Comparison of ENCODE assay signal across 1 cellular context in the genomic region with DNA sequence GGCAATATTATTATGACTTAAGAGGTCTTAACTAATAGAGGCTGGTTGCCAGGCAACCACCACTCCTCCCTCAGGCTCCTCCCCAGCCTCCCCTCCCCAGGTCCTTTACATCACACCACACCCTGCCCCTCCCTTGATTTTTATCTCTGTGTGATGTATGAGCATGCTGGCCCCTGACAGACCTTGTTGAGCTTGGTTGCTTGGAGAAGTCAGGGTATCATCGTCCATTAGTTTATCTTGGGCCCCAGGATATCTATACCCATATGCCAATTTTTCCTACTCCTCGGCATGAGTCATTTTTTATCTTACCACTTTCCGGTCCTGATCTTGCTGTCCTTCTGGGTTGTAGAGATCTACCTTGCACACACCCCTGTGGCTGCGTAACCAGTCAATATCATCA.
TF ChIP-seq lines count a peak whose summit lies in the region.

No MANE protein-coding gene starts in this region.

TF ChIP-seq in K562, 482 proteins besides CTCF, POLR2A, EP300 and RAD21 (continued from another document):
- TF ChIP-seq SIX5 (IDR thresholded peaks at IDR 0.05; ENCODE audit: borderline replicate concordance in 1 of 2, insufficient read depth in 1 of 2, low read depth in 1 of 2, low read length in 2 of 2) = no peak
- TF ChIP-seq, protein P1, sequence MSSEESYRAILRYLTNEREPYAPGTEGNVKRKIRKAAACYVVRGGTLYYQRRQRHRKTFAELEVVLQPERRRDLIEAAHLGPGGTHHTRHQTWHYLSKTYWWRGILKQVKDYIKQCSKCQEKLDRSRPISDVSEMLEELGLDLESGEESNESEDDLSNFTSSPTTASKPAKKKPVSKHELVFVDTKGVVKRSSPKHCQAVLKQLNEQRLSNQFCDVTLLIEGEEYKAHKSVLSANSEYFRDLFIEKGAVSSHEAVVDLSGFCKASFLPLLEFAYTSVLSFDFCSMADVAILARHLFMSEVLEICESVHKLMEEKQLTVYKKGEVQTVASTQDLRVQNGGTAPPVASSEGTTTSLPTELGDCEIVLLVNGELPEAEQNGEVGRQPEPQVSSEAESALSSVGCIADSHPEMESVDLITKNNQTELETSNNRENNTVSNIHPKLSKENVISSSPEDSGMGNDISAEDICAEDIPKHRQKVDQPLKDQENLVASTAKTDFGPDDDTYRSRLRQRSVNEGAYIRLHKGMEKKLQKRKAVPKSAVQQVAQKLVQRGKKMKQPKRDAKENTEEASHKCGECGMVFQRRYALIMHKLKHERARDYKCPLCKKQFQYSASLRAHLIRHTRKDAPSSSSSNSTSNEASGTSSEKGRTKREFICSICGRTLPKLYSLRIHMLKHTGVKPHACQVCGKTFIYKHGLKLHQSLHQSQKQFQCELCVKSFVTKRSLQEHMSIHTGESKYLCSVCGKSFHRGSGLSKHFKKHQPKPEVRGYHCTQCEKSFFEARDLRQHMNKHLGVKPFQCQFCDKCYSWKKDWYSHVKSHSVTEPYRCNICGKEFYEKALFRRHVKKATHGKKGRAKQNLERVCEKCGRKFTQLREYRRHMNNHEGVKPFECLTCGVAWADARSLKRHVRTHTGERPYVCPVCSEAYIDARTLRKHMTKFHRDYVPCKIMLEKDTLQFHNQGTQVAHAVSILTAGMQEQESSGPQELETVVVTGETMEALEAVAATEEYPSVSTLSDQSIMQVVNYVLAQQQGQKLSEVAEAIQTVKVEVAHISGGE (CRISPR knock-in tag; IDR thresholded peaks at IDR 0.05) = peak in 1 of 3 experiments; percentile 49; a peak in 1 of 6 replicates
- peak; percentile 93 for TF ChIP-seq KLF16 (IDR thresholded peaks at IDR 0.05)
- TF ChIP-seq NCOA1 (IDR thresholded peaks at IDR 0.05; ENCODE audit: low read depth) = peak; percentile 70; the same call in 1 of the 2 replicates
- no peak for TF ChIP-seq XRCC4 (IDR thresholded peaks at IDR 0.05; ENCODE audit: extremely low read depth, insufficient read depth, insufficient read length)
- TF ChIP-seq NEUROD1 (IDR thresholded peaks at IDR 0.05; ENCODE audit: borderline replicate concordance, low read depth, low read length, partially characterized antibody) = peak; percentile 76
- no peak for TF ChIP-seq SETDB1 (IDR thresholded peaks at IDR 0.05; ENCODE audit: low read length)
- no peak for TF ChIP-seq KDM5B (IDR thresholded peaks at IDR 0.05; ENCODE audit: insufficient replicate concordance, low read depth, low read length)
- 0 out of 2 replicates have a peak, but pooled peaks have one; percentile 37 for TF ChIP-seq ZNF589 (CRISPR knock-in tag; IDR thresholded peaks at IDR 0.05; ENCODE audit: low read depth)
- TF ChIP-seq, protein P2, sequence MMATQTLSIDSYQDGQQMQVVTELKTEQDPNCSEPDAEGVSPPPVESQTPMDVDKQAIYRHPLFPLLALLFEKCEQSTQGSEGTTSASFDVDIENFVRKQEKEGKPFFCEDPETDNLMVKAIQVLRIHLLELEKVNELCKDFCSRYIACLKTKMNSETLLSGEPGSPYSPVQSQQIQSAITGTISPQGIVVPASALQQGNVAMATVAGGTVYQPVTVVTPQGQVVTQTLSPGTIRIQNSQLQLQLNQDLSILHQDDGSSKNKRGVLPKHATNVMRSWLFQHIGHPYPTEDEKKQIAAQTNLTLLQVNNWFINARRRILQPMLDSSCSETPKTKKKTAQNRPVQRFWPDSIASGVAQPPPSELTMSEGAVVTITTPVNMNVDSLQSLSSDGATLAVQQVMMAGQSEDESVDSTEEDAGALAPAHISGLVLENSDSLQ (IDR thresholded peaks at IDR 0.05) = peak; percentile 91
- no peak for TF ChIP-seq RFX7 (CRISPR knock-in tag; IDR thresholded peaks at IDR 0.05)
- TF ChIP-seq CXXC5 (CRISPR knock-in tag; IDR thresholded peaks at IDR 0.05) = peak; percentile 46
- peak; percentile 93 for TF ChIP-seq NCOR1 (IDR thresholded peaks at IDR 0.05)
- peak; percentile 95 for TF ChIP-seq PML (IDR thresholded peaks at IDR 0.05; ENCODE audit: low read length)
- TF ChIP-seq, protein P3, sequence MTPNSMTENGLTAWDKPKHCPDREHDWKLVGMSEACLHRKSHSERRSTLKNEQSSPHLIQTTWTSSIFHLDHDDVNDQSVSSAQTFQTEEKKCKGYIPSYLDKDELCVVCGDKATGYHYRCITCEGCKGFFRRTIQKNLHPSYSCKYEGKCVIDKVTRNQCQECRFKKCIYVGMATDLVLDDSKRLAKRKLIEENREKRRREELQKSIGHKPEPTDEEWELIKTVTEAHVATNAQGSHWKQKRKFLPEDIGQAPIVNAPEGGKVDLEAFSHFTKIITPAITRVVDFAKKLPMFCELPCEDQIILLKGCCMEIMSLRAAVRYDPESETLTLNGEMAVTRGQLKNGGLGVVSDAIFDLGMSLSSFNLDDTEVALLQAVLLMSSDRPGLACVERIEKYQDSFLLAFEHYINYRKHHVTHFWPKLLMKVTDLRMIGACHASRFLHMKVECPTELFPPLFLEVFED (CRISPR knock-in tag; conservative IDR thresholded peaks at IDR 0.05) = no peak
- TF ChIP-seq FOXM1 (IDR thresholded peaks at IDR 0.05; ENCODE audit: low read depth) = peak; percentile 88
- TF ChIP-seq FOXM1 (CRISPR knock-in tag; IDR thresholded peaks at IDR 0.05; ENCODE audit: low read depth) = no peak
- TF ChIP-seq SOX6 (IDR thresholded peaks at IDR 0.05) = peak; percentile 77; the same call in 1 of the 2 replicates
- 0 out of 2 replicates have a peak, but pooled peaks have one; percentile 42 for TF ChIP-seq PYGO2 (tag; IDR thresholded peaks at IDR 0.05)
- TF ChIP-seq, protein P4, sequence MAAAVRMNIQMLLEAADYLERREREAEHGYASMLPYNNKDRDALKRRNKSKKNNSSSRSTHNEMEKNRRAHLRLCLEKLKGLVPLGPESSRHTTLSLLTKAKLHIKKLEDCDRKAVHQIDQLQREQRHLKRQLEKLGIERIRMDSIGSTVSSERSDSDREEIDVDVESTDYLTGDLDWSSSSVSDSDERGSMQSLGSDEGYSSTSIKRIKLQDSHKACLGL (CRISPR knock-in tag; IDR thresholded peaks at IDR 0.05; ENCODE audit: borderline replicate concordance, poor library complexity, severe bottlenecking) = no peak
- TF ChIP-seq SREBF1 (IDR thresholded peaks at IDR 0.05; ENCODE audit: borderline replicate concordance, low read depth, low read length) = peak; percentile 51; the same call in 1 of the 2 replicates
- TF ChIP-seq ZNF696 (CRISPR knock-in tag; conservative IDR thresholded peaks at IDR 0.05) = no peak
- TF ChIP-seq SRSF3 (IDR thresholded peaks at IDR 0.05; ENCODE audit: insufficient read depth, low read length) = no peak
- peak; percentile 74; the same call in 1 of the 2 replicates for TF ChIP-seq CC2D1A (IDR thresholded peaks at IDR 0.05)
- TF ChIP-seq ARHGAP35 (IDR thresholded peaks at IDR 0.05; ENCODE audit: partially characterized antibody) = no peak
- TF ChIP-seq, protein P5, sequence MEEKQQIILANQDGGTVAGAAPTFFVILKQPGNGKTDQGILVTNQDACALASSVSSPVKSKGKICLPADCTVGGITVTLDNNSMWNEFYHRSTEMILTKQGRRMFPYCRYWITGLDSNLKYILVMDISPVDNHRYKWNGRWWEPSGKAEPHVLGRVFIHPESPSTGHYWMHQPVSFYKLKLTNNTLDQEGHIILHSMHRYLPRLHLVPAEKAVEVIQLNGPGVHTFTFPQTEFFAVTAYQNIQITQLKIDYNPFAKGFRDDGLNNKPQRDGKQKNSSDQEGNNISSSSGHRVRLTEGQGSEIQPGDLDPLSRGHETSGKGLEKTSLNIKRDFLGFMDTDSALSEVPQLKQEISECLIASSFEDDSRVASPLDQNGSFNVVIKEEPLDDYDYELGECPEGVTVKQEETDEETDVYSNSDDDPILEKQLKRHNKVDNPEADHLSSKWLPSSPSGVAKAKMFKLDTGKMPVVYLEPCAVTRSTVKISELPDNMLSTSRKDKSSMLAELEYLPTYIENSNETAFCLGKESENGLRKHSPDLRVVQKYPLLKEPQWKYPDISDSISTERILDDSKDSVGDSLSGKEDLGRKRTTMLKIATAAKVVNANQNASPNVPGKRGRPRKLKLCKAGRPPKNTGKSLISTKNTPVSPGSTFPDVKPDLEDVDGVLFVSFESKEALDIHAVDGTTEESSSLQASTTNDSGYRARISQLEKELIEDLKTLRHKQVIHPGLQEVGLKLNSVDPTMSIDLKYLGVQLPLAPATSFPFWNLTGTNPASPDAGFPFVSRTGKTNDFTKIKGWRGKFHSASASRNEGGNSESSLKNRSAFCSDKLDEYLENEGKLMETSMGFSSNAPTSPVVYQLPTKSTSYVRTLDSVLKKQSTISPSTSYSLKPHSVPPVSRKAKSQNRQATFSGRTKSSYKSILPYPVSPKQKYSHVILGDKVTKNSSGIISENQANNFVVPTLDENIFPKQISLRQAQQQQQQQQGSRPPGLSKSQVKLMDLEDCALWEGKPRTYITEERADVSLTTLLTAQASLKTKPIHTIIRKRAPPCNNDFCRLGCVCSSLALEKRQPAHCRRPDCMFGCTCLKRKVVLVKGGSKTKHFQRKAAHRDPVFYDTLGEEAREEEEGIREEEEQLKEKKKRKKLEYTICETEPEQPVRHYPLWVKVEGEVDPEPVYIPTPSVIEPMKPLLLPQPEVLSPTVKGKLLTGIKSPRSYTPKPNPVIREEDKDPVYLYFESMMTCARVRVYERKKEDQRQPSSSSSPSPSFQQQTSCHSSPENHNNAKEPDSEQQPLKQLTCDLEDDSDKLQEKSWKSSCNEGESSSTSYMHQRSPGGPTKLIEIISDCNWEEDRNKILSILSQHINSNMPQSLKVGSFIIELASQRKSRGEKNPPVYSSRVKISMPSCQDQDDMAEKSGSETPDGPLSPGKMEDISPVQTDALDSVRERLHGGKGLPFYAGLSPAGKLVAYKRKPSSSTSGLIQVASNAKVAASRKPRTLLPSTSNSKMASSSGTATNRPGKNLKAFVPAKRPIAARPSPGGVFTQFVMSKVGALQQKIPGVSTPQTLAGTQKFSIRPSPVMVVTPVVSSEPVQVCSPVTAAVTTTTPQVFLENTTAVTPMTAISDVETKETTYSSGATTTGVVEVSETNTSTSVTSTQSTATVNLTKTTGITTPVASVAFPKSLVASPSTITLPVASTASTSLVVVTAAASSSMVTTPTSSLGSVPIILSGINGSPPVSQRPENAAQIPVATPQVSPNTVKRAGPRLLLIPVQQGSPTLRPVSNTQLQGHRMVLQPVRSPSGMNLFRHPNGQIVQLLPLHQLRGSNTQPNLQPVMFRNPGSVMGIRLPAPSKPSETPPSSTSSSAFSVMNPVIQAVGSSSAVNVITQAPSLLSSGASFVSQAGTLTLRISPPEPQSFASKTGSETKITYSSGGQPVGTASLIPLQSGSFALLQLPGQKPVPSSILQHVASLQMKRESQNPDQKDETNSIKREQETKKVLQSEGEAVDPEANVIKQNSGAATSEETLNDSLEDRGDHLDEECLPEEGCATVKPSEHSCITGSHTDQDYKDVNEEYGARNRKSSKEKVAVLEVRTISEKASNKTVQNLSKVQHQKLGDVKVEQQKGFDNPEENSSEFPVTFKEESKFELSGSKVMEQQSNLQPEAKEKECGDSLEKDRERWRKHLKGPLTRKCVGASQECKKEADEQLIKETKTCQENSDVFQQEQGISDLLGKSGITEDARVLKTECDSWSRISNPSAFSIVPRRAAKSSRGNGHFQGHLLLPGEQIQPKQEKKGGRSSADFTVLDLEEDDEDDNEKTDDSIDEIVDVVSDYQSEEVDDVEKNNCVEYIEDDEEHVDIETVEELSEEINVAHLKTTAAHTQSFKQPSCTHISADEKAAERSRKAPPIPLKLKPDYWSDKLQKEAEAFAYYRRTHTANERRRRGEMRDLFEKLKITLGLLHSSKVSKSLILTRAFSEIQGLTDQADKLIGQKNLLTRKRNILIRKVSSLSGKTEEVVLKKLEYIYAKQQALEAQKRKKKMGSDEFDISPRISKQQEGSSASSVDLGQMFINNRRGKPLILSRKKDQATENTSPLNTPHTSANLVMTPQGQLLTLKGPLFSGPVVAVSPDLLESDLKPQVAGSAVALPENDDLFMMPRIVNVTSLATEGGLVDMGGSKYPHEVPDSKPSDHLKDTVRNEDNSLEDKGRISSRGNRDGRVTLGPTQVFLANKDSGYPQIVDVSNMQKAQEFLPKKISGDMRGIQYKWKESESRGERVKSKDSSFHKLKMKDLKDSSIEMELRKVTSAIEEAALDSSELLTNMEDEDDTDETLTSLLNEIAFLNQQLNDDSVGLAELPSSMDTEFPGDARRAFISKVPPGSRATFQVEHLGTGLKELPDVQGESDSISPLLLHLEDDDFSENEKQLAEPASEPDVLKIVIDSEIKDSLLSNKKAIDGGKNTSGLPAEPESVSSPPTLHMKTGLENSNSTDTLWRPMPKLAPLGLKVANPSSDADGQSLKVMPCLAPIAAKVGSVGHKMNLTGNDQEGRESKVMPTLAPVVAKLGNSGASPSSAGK (IDR thresholded peaks at IDR 0.05) = no peak
- TF ChIP-seq FOXP1 (CRISPR knock-in tag; IDR thresholded peaks at IDR 0.05) = no peak
